Comparison of ENCODE assay signal across 8 cellular contexts in genomic region chr6:127420558-127420957, GRCh38. TPM values are rescaled to one million over a fixed set of nuclear protein-coding genes. Genes with fewer than 3 reads are reported as not detected.
DNase-seq lines count a peak whose midpoint lies in the region; ATAC-seq and TF ChIP-seq lines count a peak whose summit lies in the region.

No MANE protein-coding gene starts in this region.

- TF ChIP-seq POLR2A in Peyer's patch (IDR thresholded peaks at IDR 0.05), result no peak

- intact Hi-C loops in tibial artery (cut with DNase I; ENCODE audit: low total_unique reads), result no loop called here

- peak; percentile 56 for DNase-seq in DMS79 treated with DMSO at 0.1 percent for 48 hours (lab: John Stamatoyannopoulos, UW)
- peak; percentile 85 for DNase-seq in HS-5 (ENCODE audit: low read depth)
- DNase-seq in Peyer's patch, result peak in 2 of 3 donors; percentile 30 to 86
- peak; percentile 38 for DNase-seq in activated T-cell treated with anti-CD3 and anti-CD28 coated beads, Interleukin-2, amount 50 U/mL, for 1 hour
- peak; percentile 96 for DNase-seq in fibroblast of pulmonary artery (ENCODE audit: low read depth)
- peak; percentile 13 for DNase-seq in occipital lobe (lab: John Stamatoyannopoulos, UW)
- peak; percentile 67 to 74 for DNase-seq in tibial artery

- H3K27ac ChIP-seq in Peyer's patch, result no peak overlapping the region
- no peak overlapping the region for H3K27ac ChIP-seq in tibial artery

- H3K27me3 ChIP-seq in Peyer's patch, result no peaks in the 10 kb centered on the region
- H3K27me3 ChIP-seq in tibial artery, result no peaks in the 10 kb centered on the region

- peak in 4 of 6 experiments; percentile 35 to 78 (median 64) for TF ChIP-seq CTCF in Peyer's patch (IDR thresholded peaks at IDR 0.05)
- TF ChIP-seq CTCF in fibroblast of pulmonary artery (IDR thresholded peaks at IDR 0.05; ENCODE audit: low read length, missing control alignments), result peak; percentile 48
- TF ChIP-seq CTCF in tibial artery (IDR thresholded peaks at IDR 0.05), result peak; percentile 30 to 48

- H3K4me1 ChIP-seq in Peyer's patch (no peaks in the 10 kb centered on the region), tibial artery (peaks cover 0 to 14% (median 0%) of the 10 kb centered on the region in 4 donors)

- ATAC-seq in GM21447 (IDR thresholded peaks at IDR 0.05; ENCODE audit: unreplicated experiment), result peak; percentile 100

- H3K36me3 ChIP-seq in Peyer's patch, result no peaks in the 10 kb centered on the region
- no peaks in the 10 kb centered on the region for H3K36me3 ChIP-seq in tibial artery

- H3K4me3 ChIP-seq in Peyer's patch, result no peak overlapping the region
- no peak overlapping the region for H3K4me3 ChIP-seq in fibroblast of pulmonary artery (replicated peaks; ENCODE audit: low read depth, low read length)
- H3K4me3 ChIP-seq in tibial artery, result no peak overlapping the region

- H3K9me3 ChIP-seq in Peyer's patch (no peaks in the 10 kb centered on the region), tibial artery (no peaks in the 10 kb centered on the region)

RNA-seq across cellular contexts. Expression of gene KIAA0408, which starts 38.6 kb away (rescaled TPM):
- total RNA-seq in Peyer's patch (1 to 10 TPM in 3 of 4 donors, under 1 TPM in 1; 0.53 to 5.0 (median 3.8) TPM), occipital lobe (116 TPM)

Comparison
In these comparisons a context has a peak if more than half of its experiments do, and no peak if none do; other contexts are left out.
1. DNase-seq: peak in every context shown above with its lines; median percentile 96 in fibroblast of pulmonary artery; 85 in HS-5; 70 in tibial artery; 58 in Peyer's patch; 56 in DMS79 treated with DMSO at 0.1 percent for 48 hours; 38 in activated T-cell treated with anti-CD3 and anti-CD28 coated beads, Interleukin-2, amount 50 U/mL, for 1 hour; 13 in occipital lobe.
2. RNA of gene KIAA0408, which starts 38.6 kb away (total RNA-seq): 116 TPM in occipital lobe (single experiment); 0.53 to 5.0 TPM in Peyer's patch; every median in the first group is over 10 times any median in the second.
3. Peak in every context shown above with its lines, with median percentiles within 50 percentile points of each other: CTCF ChIP-seq.